1 cellular context compared by ENCODE assay signal in the genomic region with DNA sequence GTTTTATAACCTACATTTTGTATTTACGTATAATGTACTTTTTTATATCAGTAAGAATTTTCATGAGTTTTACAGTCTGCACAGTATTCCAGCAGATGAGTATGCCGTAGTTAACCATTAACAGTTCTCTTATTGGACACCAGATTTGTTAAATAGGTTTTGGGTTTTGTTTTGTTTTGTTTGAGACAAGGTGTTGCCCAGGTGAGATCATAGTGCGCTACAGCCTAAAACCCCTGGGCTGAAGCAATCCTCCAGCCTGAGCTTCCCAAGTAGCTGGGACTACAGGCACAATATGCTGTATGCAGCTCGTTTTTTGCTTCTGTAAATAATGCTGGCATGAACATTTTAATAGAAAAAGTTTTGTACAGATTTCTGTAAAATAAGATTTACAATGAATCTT.
TF ChIP-seq lines count a peak whose summit lies in the region.

No MANE protein-coding gene starts in this region.

TF ChIP-seq in GM23338, 12 proteins besides CTCF, POLR2A, EP300 and RAD21 (continued from another document):
- TF ChIP-seq, protein P1, sequence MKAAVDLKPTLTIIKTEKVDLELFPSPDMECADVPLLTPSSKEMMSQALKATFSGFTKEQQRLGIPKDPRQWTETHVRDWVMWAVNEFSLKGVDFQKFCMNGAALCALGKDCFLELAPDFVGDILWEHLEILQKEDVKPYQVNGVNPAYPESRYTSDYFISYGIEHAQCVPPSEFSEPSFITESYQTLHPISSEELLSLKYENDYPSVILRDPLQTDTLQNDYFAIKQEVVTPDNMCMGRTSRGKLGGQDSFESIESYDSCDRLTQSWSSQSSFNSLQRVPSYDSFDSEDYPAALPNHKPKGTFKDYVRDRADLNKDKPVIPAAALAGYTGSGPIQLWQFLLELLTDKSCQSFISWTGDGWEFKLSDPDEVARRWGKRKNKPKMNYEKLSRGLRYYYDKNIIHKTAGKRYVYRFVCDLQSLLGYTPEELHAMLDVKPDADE (IDR thresholded peaks at IDR 0.05), result no peak
- no peak for TF ChIP-seq CREB1 (CRISPR knock-in tag; IDR thresholded peaks at IDR 0.05; ENCODE audit: low read depth)
- no peak for TF ChIP-seq ZNF331 (CRISPR knock-in tag; IDR thresholded peaks at IDR 0.05; ENCODE audit: low read depth)
- no peak for TF ChIP-seq STAT1 (IDR thresholded peaks at IDR 0.05; ENCODE audit: unreplicated experiment)
- no peak for TF ChIP-seq POLR2AphosphoS5 (IDR thresholded peaks at IDR 0.05; ENCODE audit: low read depth)
- TF ChIP-seq EZH2 (IDR thresholded peaks at IDR 0.05; ENCODE audit: low read depth, unreplicated experiment), result no peak
TF ChIP-seq in GM23338: peak in this region for 0.
